In the genomic region with DNA sequence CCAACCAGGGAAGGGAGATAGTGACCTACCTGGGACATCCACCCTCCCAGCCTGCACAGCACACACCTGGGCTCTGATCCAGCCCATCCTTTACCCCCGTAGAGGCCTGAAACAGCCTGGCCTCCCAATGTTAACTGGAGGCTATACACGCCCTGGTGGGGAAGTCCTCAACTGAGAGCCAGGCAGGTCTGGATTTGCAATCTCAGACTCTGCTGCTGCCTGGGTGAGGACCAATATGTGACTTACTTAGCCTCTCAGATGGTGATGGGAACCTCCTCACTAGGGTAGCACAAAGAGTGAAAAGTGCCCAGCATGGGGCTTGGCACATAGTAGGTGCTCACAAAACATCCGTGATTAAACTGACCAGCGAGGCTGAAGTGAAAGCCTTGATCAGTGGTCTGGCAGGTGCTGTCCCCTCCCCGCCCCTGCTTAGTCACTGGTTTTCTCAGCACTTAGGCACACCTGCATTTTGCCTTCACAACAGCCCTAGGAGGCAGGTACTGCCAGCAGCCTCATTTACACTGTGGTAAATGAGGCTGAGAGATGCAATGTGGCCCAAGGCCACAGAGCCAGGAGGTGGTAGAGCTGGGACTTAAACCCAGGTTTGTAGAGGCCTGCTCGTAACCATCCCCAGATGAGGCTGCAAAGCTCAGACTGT, we compare ENCODE assay signal across 1 cellular context.
TF ChIP-seq lines count a peak whose summit lies in the region.

No MANE protein-coding gene starts in this region.

TF ChIP-seq in endothelial cell of umbilical vein, 7 proteins besides CTCF, POLR2A, EP300 and RAD21:
- TF ChIP-seq EZH2 (IDR thresholded peaks at IDR 0.05; ENCODE audit: borderline replicate concordance, low read depth, low read length, severe bottlenecking) (no peak), MYC (IDR thresholded peaks at IDR 0.05; ENCODE audit: low read depth, low read length) (no peak), GATA2 (IDR thresholded peaks at IDR 0.05; ENCODE audit: insufficient read depth, insufficient read length, low read depth, low read length) (no peak), POLR2AphosphoS5 (IDR thresholded peaks at IDR 0.05; ENCODE audit: insufficient read depth, low read depth, low read length) (no peak), JUN (IDR thresholded peaks at IDR 0.05; ENCODE audit: borderline replicate concordance, insufficient read depth, insufficient read length, low read depth) (no peak), FOS (IDR thresholded peaks at IDR 0.05; ENCODE audit: borderline replicate concordance, insufficient read depth, low read length) (no peak)
- TF ChIP-seq, protein P1, sequence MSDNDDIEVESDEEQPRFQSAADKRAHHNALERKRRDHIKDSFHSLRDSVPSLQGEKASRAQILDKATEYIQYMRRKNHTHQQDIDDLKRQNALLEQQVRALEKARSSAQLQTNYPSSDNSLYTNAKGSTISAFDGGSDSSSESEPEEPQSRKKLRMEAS (IDR thresholded peaks at IDR 0.05; ENCODE audit: insufficient read depth, insufficient read length) = no peak
TF ChIP-seq in endothelial cell of umbilical vein: peak in this region for 0.
